In genomic region chr19:52896431-52897148, GRCh38 we compare ENCODE assay signal across 6 cellular contexts. TPM values are rescaled to one million over a fixed set of nuclear protein-coding genes. Genes with fewer than 3 reads are reported as not detected.
DNase-seq lines count a peak whose midpoint lies in the region; ATAC-seq and TF ChIP-seq lines count a peak whose summit lies in the region.

No MANE protein-coding gene starts in this region.

- peaks cover 41% of the 10 kb centered on the region for H3K79me2 ChIP-seq in SU-DHL-6 (ENCODE audit: insufficient read depth, low read length)

- H3K36me3 ChIP-seq in SU-DHL-6 (ENCODE audit: low read length) (no peaks in the 10 kb centered on the region), iPS-15b (ENCODE audit: control insufficient read depth, insufficient read depth, low read length) (no peaks in the 10 kb centered on the region), transverse colon (peaks cover 0 to 28% (median 0%) of the 10 kb centered on the region in 4 donors)

- TF ChIP-seq CTCF in SU-DHL-6 (IDR thresholded peaks at IDR 0.05; ENCODE audit: insufficient read depth, low read length, poor library complexity, severe bottlenecking) = no peak
- no peak for TF ChIP-seq CTCF in transverse colon (IDR thresholded peaks at IDR 0.05)

- H3K4me1 ChIP-seq in iPS-15b (ENCODE audit: control insufficient read depth, insufficient read depth, low read length) (no peaks in the 10 kb centered on the region), transverse colon (peaks cover 0 to 16% (median 13%) of the 10 kb centered on the region in 4 donors)

- H3K27ac ChIP-seq in SU-DHL-6 (ENCODE audit: low read depth, low read length) = peak overlapping the region; percentile 66
- H3K27ac ChIP-seq in transverse colon = peak overlapping the region; percentile 92 to 98 (median 94)

- H3F3A ChIP-seq in SU-DHL-6 (ENCODE audit: insufficient read depth) = no peaks in the 10 kb centered on the region; the same call in 1 of the 2 replicates

- H3K9ac ChIP-seq in SU-DHL-6 (ENCODE audit: low read length) (peak overlapping the region; percentile 94), iPS-15b (ENCODE audit: low read depth, low read length) (peak overlapping the region; percentile 55)

- H2AFZ ChIP-seq in SU-DHL-6 (ENCODE audit: low read depth, low read length, severe bottlenecking) = peak overlapping the region; percentile 85

- WGBS in transverse colon (ENCODE audit: low coverage in 1 of 2), 2 donors = 48% methylated on average over 24 of the region's 24 CpGs; no CpG with 5 or more reads in 1 of the 2 donors

- H3K27me3 ChIP-seq in SU-DHL-6 (ENCODE audit: low read length) (no peaks in the 10 kb centered on the region), iPS-15b (ENCODE audit: control insufficient read depth, insufficient read depth, low read length) (no peaks in the 10 kb centered on the region), transverse colon (no peaks in the 10 kb centered on the region)

- H3K4me3 ChIP-seq in SU-DHL-6 (ENCODE audit: insufficient read depth, low read length, poor library complexity, severe bottlenecking) (peak overlapping the region; percentile 89), iPS-15b (ENCODE audit: low read depth, low read length) (peak overlapping the region; percentile 75), transverse colon (peak overlapping the region; percentile 54 to 93 (median 66))

- intact Hi-C loops in transverse colon (cut with DNase I; ENCODE audit: low total_unique reads) = no loop called here

- no peak for ATAC-seq in GM19467 (IDR thresholded peaks at IDR 0.05; ENCODE audit: unreplicated experiment)

- H3K9me3 ChIP-seq in SU-DHL-6 (ENCODE audit: insufficient read depth, low read length) = no peaks in the 10 kb centered on the region
- H3K9me3 ChIP-seq in iPS-15b (ENCODE audit: control insufficient read depth, insufficient read depth, low read length) = no peaks in the 10 kb centered on the region
- H3K9me3 ChIP-seq in transverse colon = no peaks in the 10 kb centered on the region

- in situ Hi-C loops in transverse colon (cut with MboI; ENCODE audit: low pct_ligation_motif_present in 1 of 4, low pct_unique_long_range_greater_than_20kb in 1 of 4, low sequenced_read_pairs in 3 of 4) = no loop called here

- peak overlapping the region; percentile 88 for H3K4me2 ChIP-seq in SU-DHL-6 (ENCODE audit: low read depth, low read length, poor library complexity, severe bottlenecking)

- no peak for TF ChIP-seq POLR2A in transverse colon (IDR thresholded peaks at IDR 0.05)

- no peak for TF ChIP-seq EP300 in transverse colon (IDR thresholded peaks at IDR 0.05; ENCODE audit: low read depth)

- no peaks in the 10 kb centered on the region for H4K20me1 ChIP-seq in SU-DHL-6 (ENCODE audit: low read depth, low read length)

- H3K9me2 ChIP-seq in SU-DHL-6 (replicated peaks; ENCODE audit: insufficient read depth, low read length) = no peaks in the 10 kb centered on the region

- peak; percentile 56 for DNase-seq in activated CD8-positive, alpha-beta memory T cell treated with anti-CD3 and anti-CD28 coated beads for 24 hours
- no peak for DNase-seq in activated CD8-positive, alpha-beta memory T cell treated with anti-CD3 and anti-CD28 coated beads, Interleukin-2, amount 50 U/mL, for 4 hours
- DNase-seq in transverse colon = peak; percentile 73

RNA-seq across cellular contexts. Expression of gene ZNF320, which starts 0.8 kb away (rescaled TPM):
- total RNA-seq in transverse colon = 10 to 100 TPM in 2 of 4 donors, 1 to 10 TPM in 2; 2.8 to 23.1 (median 11.5) TPM

RNA-seq across cellular contexts. Expression of gene ZNF888, which starts 26.6 kb away (rescaled TPM):
- total RNA-seq in transverse colon = 10 to 100 TPM in 3 of 4 donors, 1 to 10 TPM in 1; 3.4 to 12.6 (median 11.8) TPM

RNA-seq across cellular contexts. Expression of gene ZNF468, which starts 39.2 kb away (rescaled TPM):
- 10 to 100 TPM; 10.1 to 26.9 (median 17.1) TPM for total RNA-seq in transverse colon
